8 cellular contexts compared by ENCODE assay signal in genomic region chr1:161159087-161159914, GRCh38. TPM values are rescaled to one million over a fixed set of nuclear protein-coding genes. Genes with fewer than 3 reads are reported as not detected.
DNase-seq lines count a peak whose midpoint lies in the region; ATAC-seq and TF ChIP-seq lines count a peak whose summit lies in the region.

TSS of gene USP21 (plus strand) at chr1:161159500. CDS start at chr1:161160641, 1,141 bp downstream.

- peaks cover 39% of the 10 kb centered on the region for H3K4me1 ChIP-seq in testis

- peak in 1 of 3 experiments; percentile 5 for TF ChIP-seq CTCF in testis (IDR thresholded peaks at IDR 0.05)

- H3K9me3 ChIP-seq in testis: no peaks in the 10 kb centered on the region

- intact Hi-C loops in testis (cut with DNase I; ENCODE audit: low total_unique reads): no loop called here

- H3K36me3 ChIP-seq in testis (ENCODE audit: low read depth, missing control alignments): no peaks in the 10 kb centered on the region

- peak within 1 kb of the TSS; percentile 90 to 91 for H3K27ac ChIP-seq in testis

- no peak for TF ChIP-seq POLR2A in testis (IDR thresholded peaks at IDR 0.05)

- H3K4me3 ChIP-seq in GM08714 (ENCODE audit: low read length) (peak within 1 kb of the TSS; percentile 71), testis (peak within 1 kb of the TSS; percentile 85 to 88)

- ATAC-seq in HG02588 (IDR thresholded peaks at IDR 0.05; ENCODE audit: unreplicated experiment) (peak; percentile 78), SK-N-SH treated with all-trans-retinoic acid at 6 μM for 48 hours (peak; percentile 95)

- H3K27me3 ChIP-seq in testis: no peaks in the 10 kb centered on the region

- 0 to 2% methylated on average over 19 to 59 of the region's 60 CpGs for WGBS in testis, 2 donors

- DNase-seq in NCI-H1092 treated with DMSO at 0.1 percent for 48 hours (lab: John Stamatoyannopoulos, UW) (peak; percentile 96), germinal center (ENCODE audit: low spot score) (peak; percentile 96), occipital lobe (lab: John Stamatoyannopoulos, UW) (peak; percentile 83), testis (peak; percentile 95)
- peak; percentile 91 for DNase-seq in activated naive CD4-positive, alpha-beta T cell treated with anti-CD3 and anti-CD28 coated beads, Interleukin-2, amount 50 U/mL, for 16 hours

TF ChIP-seq in SK-N-SH treated with all-trans-retinoic acid at 6 μM for 48 hours, 23 proteins besides CTCF, POLR2A, EP300 and RAD21:
- TF ChIP-seq ESRRG (CRISPR knock-in tag; IDR thresholded peaks at IDR 0.05) (no peak), RARB (CRISPR knock-in tag; IDR thresholded peaks at IDR 0.05) (peak; percentile 25; the same call in 1 of the 2 replicates), CSRNP3 (CRISPR knock-in tag; IDR thresholded peaks at IDR 0.05) (no peak), TOX (CRISPR knock-in tag; IDR thresholded peaks at IDR 0.05; ENCODE audit: borderline replicate concordance) (peak; percentile 8; the same call in 1 of the 2 replicates), ZC3H10 (CRISPR knock-in tag; IDR thresholded peaks at IDR 0.05) (peak; percentile 72; the same call in 1 of the 2 replicates), OSR1 (CRISPR knock-in tag; IDR thresholded peaks at IDR 0.05) (no peak)

RNA-seq across cellular contexts. Expression of gene USP21, which starts in this region (rescaled TPM):
- total RNA-seq in occipital lobe (10.6 TPM), testis (10 to 100 TPM; 49.5 to 51.2 TPM)
- 45.6 TPM for polyA plus RNA-seq in testis (ENCODE audit: insufficient read depth, low read depth, low replicate concordance)

Comparison
In these comparisons a context has a peak if more than half of its experiments do, and no peak if none do; other contexts are left out.
1. Peak in every context shown above with its lines: DNase-seq, ATAC-seq, H3K4me3 ChIP-seq and H3K27ac ChIP-seq.